In the genomic region with DNA sequence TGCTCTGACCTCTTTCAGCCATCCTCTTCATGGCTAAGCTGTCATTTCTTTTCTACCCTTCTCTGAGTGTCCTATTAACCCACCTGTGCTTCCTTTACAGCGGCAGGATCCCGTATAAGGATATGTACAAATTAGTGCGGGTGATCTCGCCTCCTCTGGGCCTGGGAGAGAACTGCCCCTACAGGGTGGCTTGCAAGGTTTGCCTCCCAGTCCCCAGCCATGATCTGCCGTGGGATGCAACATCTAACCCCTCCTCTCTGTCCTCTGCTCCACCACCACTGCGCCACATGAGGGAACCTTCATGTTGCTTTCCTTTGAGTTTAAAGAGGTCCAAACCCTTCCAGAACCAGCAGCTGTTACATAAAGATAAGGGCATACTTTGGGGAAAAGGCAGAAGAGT, we compare ENCODE assay signal across 26 cellular contexts.
"Had no signal": no experiment of that assay in that cellular context is flagged by ENCODE, and none has a peak within 500 bp of the region (broad histone marks: within the 10 kb centered on the region; RNA-seq: fewer than 3 reads in every experiment).

No MANE protein-coding gene starts in this region.

- H3K36me3 ChIP-seq: esophagus muscularis mucosa, gastroesophageal sphincter, heart right ventricle, lower lobe of right lung, spleen, thoracic aorta, tibial nerve, upper lobe of left lung had no signal

- FAIRE-seq: colon, endothelial cell of umbilical vein, keratinocyte, urothelium cell line had no signal

- H3K27me3 Mint-ChIP-seq: stimulated activated memory B cell treated with anti-CD40 and anti-IgM and Interleukin-4, amounts not matched to agents 10 μg/mL and 1 μg/mL and 100 μg/mL, for 72 hours; stimulated activated naive CD8-positive, alpha-beta T cell treated with anti-CD3 and anti-CD28 coated beads, Interleukin-15, Interleukin-2, amounts not matched to agents 100 ng/mL and 50 ng/mL, for 24 hours had no signal

- DNase-seq: effector CD8-positive, alpha-beta T cell; foreskin keratinocyte; heart right ventricle; hippocampal formation; left ventricle myocardium superior; lower lobe of right lung; naive thymus-derived CD8-positive, alpha-beta T cell; nephron progenitor cell; nucleus accumbens; psoas muscle; right cardiac atrium; spleen; stimulated activated CD4-positive, alpha-beta T cell treated with anti-CD3 and anti-CD28 coated beads, Interleukin-4, amount 100 ng/mL, for 4 hours; upper lobe of left lung had no signal

- H3K36me3 Mint-ChIP-seq: naive thymus-derived CD8-positive, alpha-beta T cell; stimulated activated memory B cell treated with anti-CD40 and anti-IgM and Interleukin-4, amounts not matched to agents 10 μg/mL and 1 μg/mL and 100 μg/mL, for 72 hours had no signal

- H3K9me3 ChIP-seq: esophagus muscularis mucosa, gastroesophageal sphincter, heart right ventricle, lower lobe of right lung, psoas muscle, spleen, thoracic aorta, tibial nerve, upper lobe of left lung had no signal

- H3K4me3 Mint-ChIP-seq: dendritic cell treated with granulocyte-macrophage colony-stimulating factor and Interleukin-4, amounts not matched to agents 40 ng/mL and 50 ng/mL, for 4 days; naive thymus-derived CD8-positive, alpha-beta T cell; nephron progenitor cell; stimulated activated memory B cell treated with anti-CD40 and anti-IgM and Interleukin-4, amounts not matched to agents 10 μg/mL and 1 μg/mL and 100 μg/mL, for 72 hours; stimulated activated naive CD8-positive, alpha-beta T cell treated with anti-CD3 and anti-CD28 coated beads, Interleukin-15, Interleukin-2, amounts not matched to agents 100 ng/mL and 50 ng/mL, for 24 hours had no signal

- H3K27me3 ChIP-seq: esophagus muscularis mucosa, foreskin keratinocyte, gastroesophageal sphincter, tibial nerve, upper lobe of left lung had no signal

- H3K4me3 ChIP-seq: esophagus muscularis mucosa, gastroesophageal sphincter, heart right ventricle, lower lobe of right lung, psoas muscle, skin epidermis, spleen, thoracic aorta, tibial nerve, upper lobe of left lung had no signal

- H3K4me1 Mint-ChIP-seq: naive thymus-derived CD8-positive, alpha-beta T cell; nephron progenitor cell; stimulated activated memory B cell treated with anti-CD40 and anti-IgM and Interleukin-4, amounts not matched to agents 10 μg/mL and 1 μg/mL and 100 μg/mL, for 72 hours had no signal

- H3K27ac ChIP-seq: esophagus muscularis mucosa, foreskin keratinocyte, gastroesophageal sphincter, heart right ventricle, lower lobe of right lung, psoas muscle, skin epidermis, spleen, thoracic aorta, tibial nerve, upper lobe of left lung had no signal

- ATAC-seq: foreskin keratinocyte; gastroesophageal sphincter; left ventricle myocardium superior; lower lobe of right lung; naive thymus-derived CD8-positive, alpha-beta T cell; psoas muscle; right cardiac atrium had no signal

- H3K27ac Mint-ChIP-seq: dendritic cell treated with granulocyte-macrophage colony-stimulating factor and Interleukin-4, amounts not matched to agents 40 ng/mL and 50 ng/mL, for 4 days; naive thymus-derived CD8-positive, alpha-beta T cell; nephron progenitor cell; stimulated activated memory B cell treated with anti-CD40 and anti-IgM and Interleukin-4, amounts not matched to agents 10 μg/mL and 1 μg/mL and 100 μg/mL, for 72 hours; stimulated activated naive CD8-positive, alpha-beta T cell treated with anti-CD3 and anti-CD28 coated beads, Interleukin-15, Interleukin-2, amounts not matched to agents 100 ng/mL and 50 ng/mL, for 24 hours had no signal

- H3K9me3 Mint-ChIP-seq: dendritic cell treated with granulocyte-macrophage colony-stimulating factor and Interleukin-4, amounts not matched to agents 40 ng/mL and 50 ng/mL, for 4 days; naive thymus-derived CD8-positive, alpha-beta T cell; nephron progenitor cell; stimulated activated memory B cell treated with anti-CD40 and anti-IgM and Interleukin-4, amounts not matched to agents 10 μg/mL and 1 μg/mL and 100 μg/mL, for 72 hours; stimulated activated naive CD8-positive, alpha-beta T cell treated with anti-CD3 and anti-CD28 coated beads, Interleukin-15, Interleukin-2, amounts not matched to agents 100 ng/mL and 50 ng/mL, for 24 hours had no signal

- H3K4me1 ChIP-seq: esophagus muscularis mucosa, foreskin keratinocyte, gastroesophageal sphincter, lower lobe of right lung, psoas muscle, spleen, tibial nerve, upper lobe of left lung had no signal
